1 cellular context compared by ENCODE assay signal in genomic region chr17:393806-394717, GRCh38.
A peak's percentile ranks its signal among the peaks of the same experiment; 100 is the strongest.
TF ChIP-seq lines count a peak whose summit lies in the region.

No MANE protein-coding gene starts in this region.

TF ChIP-seq in HepG2, 621 proteins besides CTCF, POLR2A, EP300 and RAD21 (continued from another document and continues in another):
- no peak for TF ChIP-seq ZNF142 (CRISPR knock-in tag; IDR thresholded peaks at IDR 0.05)
- TF ChIP-seq MXI1 (IDR thresholded peaks at IDR 0.05; ENCODE audit: borderline replicate concordance, low read depth, low read length), result peak; percentile 70; the same call in 1 of the 3 replicates
- peak; percentile 91 for TF ChIP-seq ZNF441 (CRISPR knock-in tag; IDR thresholded peaks at IDR 0.05; ENCODE audit: borderline replicate concordance)
- TF ChIP-seq SOX5 (CRISPR knock-in tag; IDR thresholded peaks at IDR 0.05; ENCODE audit: borderline replicate concordance), result peak; percentile 88
- no peak for TF ChIP-seq JARID2 (CRISPR knock-in tag; IDR thresholded peaks at IDR 0.05; ENCODE audit: insufficient replicate concordance)
- TF ChIP-seq MXD1 (CRISPR knock-in tag; IDR thresholded peaks at IDR 0.05), result peak; percentile 51; the same call in 1 of the 2 replicates
- TF ChIP-seq ZNF124 (CRISPR knock-in tag; IDR thresholded peaks at IDR 0.05), result 0 out of 2 replicates have a peak, but pooled peaks have one; percentile 28
- TF ChIP-seq FOXC1 (CRISPR knock-in tag; IDR thresholded peaks at IDR 0.05; ENCODE audit: borderline replicate concordance), result peak; percentile 32; the same call in 1 of the 2 replicates
- no peak for TF ChIP-seq RFXAP (CRISPR knock-in tag; IDR thresholded peaks at IDR 0.05; ENCODE audit: borderline replicate concordance)
- TF ChIP-seq TARDBP (CRISPR knock-in tag; IDR thresholded peaks at IDR 0.05), result peak; percentile 90; the same call in 1 of the 2 replicates
- peak; percentile 81; the same call in 1 of the 2 replicates for TF ChIP-seq ZNF232 (CRISPR knock-in tag; IDR thresholded peaks at IDR 0.05; ENCODE audit: borderline replicate concordance)
- TF ChIP-seq ZNF17 (CRISPR knock-in tag; IDR thresholded peaks at IDR 0.05), result no peak
- no peak for TF ChIP-seq CCDC6 (CRISPR knock-in tag; IDR thresholded peaks at IDR 0.05)
- peak; percentile 34; the same call in 1 of the 2 replicates for TF ChIP-seq ZNF652 (CRISPR knock-in tag; IDR thresholded peaks at IDR 0.05; ENCODE audit: borderline replicate concordance, low read depth)
- TF ChIP-seq SP4 (CRISPR knock-in tag; IDR thresholded peaks at IDR 0.05), result 0 out of 2 replicates have a peak, but pooled peaks have one; percentile 33
- TF ChIP-seq ETV6 (CRISPR knock-in tag; conservative IDR thresholded peaks at IDR 0.05), result no peak
- TF ChIP-seq HOXA5 (CRISPR knock-in tag; IDR thresholded peaks at IDR 0.05), result no peak
- TF ChIP-seq DNMT3B (CRISPR knock-in tag; conservative IDR thresholded peaks at IDR 0.05), result no peak
- no peak for TF ChIP-seq FOSL2 (CRISPR knock-in tag; IDR thresholded peaks at IDR 0.05)
- TF ChIP-seq ZNF710 (CRISPR knock-in tag; IDR thresholded peaks at IDR 0.05; ENCODE audit: borderline replicate concordance), result peak; percentile 50; the same call in 1 of the 2 replicates
- no peak for TF ChIP-seq THYN1 (CRISPR knock-in tag; IDR thresholded peaks at IDR 0.05; ENCODE audit: borderline replicate concordance, low read depth)
- TF ChIP-seq GATA4 (IDR thresholded peaks at IDR 0.05; ENCODE audit: borderline replicate concordance, low read depth), result peak; percentile 57; the same call in 1 of the 2 replicates
- TF ChIP-seq ARNT (IDR thresholded peaks at IDR 0.05), result no peak
- peak; percentile 96 for TF ChIP-seq RXRB (CRISPR knock-in tag; IDR thresholded peaks at IDR 0.05; ENCODE audit: borderline replicate concordance)
- no peak for TF ChIP-seq TP53 (CRISPR knock-in tag; conservative IDR thresholded peaks at IDR 0.05)
- no peak for TF ChIP-seq ZNF83 (CRISPR knock-in tag; IDR thresholded peaks at IDR 0.05; ENCODE audit: borderline replicate concordance)
- no peak for TF ChIP-seq ARID2 (CRISPR knock-in tag; IDR thresholded peaks at IDR 0.05; ENCODE audit: borderline replicate concordance)
- TF ChIP-seq ZNF546 (CRISPR knock-in tag; conservative IDR thresholded peaks at IDR 0.05), result no peak
- no peak for TF ChIP-seq ZBTB2 (CRISPR knock-in tag; IDR thresholded peaks at IDR 0.05; ENCODE audit: low read depth)
- no peak for TF ChIP-seq NFATC3 (CRISPR knock-in tag; IDR thresholded peaks at IDR 0.05)
- TF ChIP-seq KDM3A (CRISPR knock-in tag; IDR thresholded peaks at IDR 0.05; ENCODE audit: low read depth), result peak; percentile 52; the same call in 1 of the 2 replicates
- TF ChIP-seq RFX1 (IDR thresholded peaks at IDR 0.05), result no peak
- no peak for TF ChIP-seq ZSCAN22 (CRISPR knock-in tag; IDR thresholded peaks at IDR 0.05)
- no peak for TF ChIP-seq E2F1 (CRISPR knock-in tag; IDR thresholded peaks at IDR 0.05)
- TF ChIP-seq BORCS8-MEF2B (CRISPR knock-in tag; IDR thresholded peaks at IDR 0.05), result peak; percentile 63; the same call in 1 of the 2 replicates
- TF ChIP-seq ZNF687 (CRISPR knock-in tag; IDR thresholded peaks at IDR 0.05), result peak; percentile 96
- TF ChIP-seq YY1 (IDR thresholded peaks at IDR 0.05; ENCODE audit: insufficient read depth, insufficient replicate concordance, low read depth, low read length), result no peak
- no peak for TF ChIP-seq CENPT (CRISPR knock-in tag; IDR thresholded peaks at IDR 0.05; ENCODE audit: low read depth)
- no peak for TF ChIP-seq GPBP1L1 (CRISPR knock-in tag; IDR thresholded peaks at IDR 0.05)
- no peak for TF ChIP-seq MLLT10 (CRISPR knock-in tag; IDR thresholded peaks at IDR 0.05)
- TF ChIP-seq HMGXB3 (CRISPR knock-in tag; IDR thresholded peaks at IDR 0.05; ENCODE audit: borderline replicate concordance), result 0 out of 2 replicates have a peak, but pooled peaks have one; percentile 66
